ENCODE assay signal across 13 cellular contexts in genomic region chr12:119671070-119671469, GRCh38. TPM values are rescaled to one million over a fixed set of nuclear protein-coding genes. Genes with fewer than 3 reads are reported as not detected.
DNase-seq lines count a peak whose midpoint lies in the region; ATAC-seq lines count a peak whose summit lies in the region.
"Had no signal": no experiment of that assay in that cellular context is flagged by ENCODE, and none has a peak within 500 bp of the region (broad histone marks: within the 10 kb centered on the region; RNA-seq: fewer than 3 reads in every experiment).

No MANE protein-coding gene starts in this region.

- no peaks in the 10 kb centered on the region for H3K9me3 Mint-ChIP-seq in activated CD4-positive, alpha-beta memory T cell treated with anti-CD3 and anti-CD28 coated beads, Interleukin-2, amount 10 ng/mL, durations not matched to agents 7 days and 5 days
- H3K9me3 Mint-ChIP-seq in stimulated activated memory B cell treated with anti-CD40 and anti-IgM and Interleukin-4, amounts not matched to agents 10 μg/mL and 1 μg/mL and 100 μg/mL, for 72 hours, result no peaks in the 10 kb centered on the region
- H3K9me3 Mint-ChIP-seq: GM23338 had no signal

- H3K4me1 Mint-ChIP-seq in activated CD4-positive, alpha-beta memory T cell treated with anti-CD3 and anti-CD28 coated beads, Interleukin-2, amount 10 ng/mL, durations not matched to agents 7 days and 5 days, result peaks cover 81% of the 10 kb centered on the region
- H3K4me1 Mint-ChIP-seq in stimulated activated memory B cell treated with anti-CD40 and anti-IgM and Interleukin-4, amounts not matched to agents 10 μg/mL and 1 μg/mL and 100 μg/mL, for 72 hours, result peaks cover 72% of the 10 kb centered on the region

- no peaks in the 10 kb centered on the region for H3K4me1 ChIP-seq in esophagus (ENCODE audit: control insufficient read depth in 2 of 2, insufficient read depth in 2 of 2, low read length in 1 of 2)

- H3K27ac ChIP-seq in esophagus (ENCODE audit: low read depth in 2 of 2, low read length in 1 of 2), result peak overlapping the region; percentile 62 to 81

- POLR2A ChIA-PET in activated CD4-positive, alpha-beta memory T cell treated with anti-CD3 and anti-CD28 coated beads, Interleukin-2, amount 10 ng/mL, durations not matched to agents 7 days and 5 days (lab: Charles Lee), result no interaction called here

- H3K9me3 ChIP-seq in esophagus (ENCODE audit: control insufficient read depth in 2 of 2, insufficient read depth in 1 of 2, low read depth in 1 of 2, low read length in 1 of 2), result no peaks in the 10 kb centered on the region
- H3K9me3 ChIP-seq: Caco-2 had no signal

- H3K27me3 Mint-ChIP-seq in activated CD4-positive, alpha-beta memory T cell treated with anti-CD3 and anti-CD28 coated beads, Interleukin-2, amount 10 ng/mL, durations not matched to agents 7 days and 5 days, result no peaks in the 10 kb centered on the region
- no peaks in the 10 kb centered on the region for H3K27me3 Mint-ChIP-seq in stimulated activated memory B cell treated with anti-CD40 and anti-IgM and Interleukin-4, amounts not matched to agents 10 μg/mL and 1 μg/mL and 100 μg/mL, for 72 hours

- peaks cover 72% of the 10 kb centered on the region for H3K36me3 Mint-ChIP-seq in activated CD4-positive, alpha-beta memory T cell treated with anti-CD3 and anti-CD28 coated beads, Interleukin-2, amount 10 ng/mL, durations not matched to agents 7 days and 5 days (ENCODE audit: low read depth)
- peaks cover 64% of the 10 kb centered on the region for H3K36me3 Mint-ChIP-seq in stimulated activated memory B cell treated with anti-CD40 and anti-IgM and Interleukin-4, amounts not matched to agents 10 μg/mL and 1 μg/mL and 100 μg/mL, for 72 hours

- H3K27ac Mint-ChIP-seq in activated CD4-positive, alpha-beta memory T cell treated with anti-CD3 and anti-CD28 coated beads, Interleukin-2, amount 10 ng/mL, durations not matched to agents 7 days and 5 days, result peak overlapping the region; percentile 71
- peak overlapping the region; percentile 94 for H3K27ac Mint-ChIP-seq in stimulated activated memory B cell treated with anti-CD40 and anti-IgM and Interleukin-4, amounts not matched to agents 10 μg/mL and 1 μg/mL and 100 μg/mL, for 72 hours
- H3K27ac Mint-ChIP-seq: GM23338 had no signal

- no peaks in the 10 kb centered on the region for H3K27me3 ChIP-seq in esophagus (ENCODE audit: control insufficient read depth in 1 of 2, insufficient read depth in 2 of 2, low read length in 2 of 2)

- H3K4me3 Mint-ChIP-seq in activated CD4-positive, alpha-beta memory T cell treated with anti-CD3 and anti-CD28 coated beads, Interleukin-2, amount 10 ng/mL, durations not matched to agents 7 days and 5 days, result no peak overlapping the region
- peak overlapping the region; percentile 38 for H3K4me3 Mint-ChIP-seq in stimulated activated memory B cell treated with anti-CD40 and anti-IgM and Interleukin-4, amounts not matched to agents 10 μg/mL and 1 μg/mL and 100 μg/mL, for 72 hours

- no peak for DNase-seq in activated CD4-positive, CD25-positive, alpha-beta regulatory T cell (lab: John Stamatoyannopoulos, UW)
- no peak for DNase-seq in activated CD4-positive, alpha-beta memory T cell treated with anti-CD3 and anti-CD28 coated beads, Interleukin-2, amount 10 ng/mL, durations not matched to agents 7 days and 5 days
- DNase-seq in NCI-H345 (lab: John Stamatoyannopoulos, UW) (no peak), NCI-H1436 treated with DMSO at 0.1 percent for 48 hours (lab: John Stamatoyannopoulos, UW) (no peak)
- DNase-seq: Caco-2, NCI-H1417, NCI-H446 treated with DMSO at 0.1 percent for 48 hours, PC-9 had no signal

- peak; percentile 6 to 11 for ATAC-seq in activated CD4-positive, CD25-positive, alpha-beta regulatory T cell treated with anti-CD3 and anti-CD28 coated beads, Interleukin-2, amount 50 U/mL, for 24 hours
- ATAC-seq in stimulated activated memory B cell treated with anti-CD40 and anti-IgM and Interleukin-4, amounts not matched to agents 10 μg/mL and 1 μg/mL and 100 μg/mL, for 72 hours, result no peak
- no peak for ATAC-seq in esophagus mucosa
- ATAC-seq: GM23338 had no signal

- 70 to 71% methylated on average over 3 of the region's 3 CpGs for WGBS in esophagus, 2 donors

- peaks cover 6 to 17% of the 10 kb centered on the region in 2 donors for H3K36me3 ChIP-seq in esophagus (ENCODE audit: control insufficient read depth in 2 of 2, insufficient read depth in 2 of 2, low read length in 1 of 2)

- H3K4me3 ChIP-seq in esophagus (ENCODE audit: low read depth in 1 of 2, low read length in 2 of 2), result no peak overlapping the region
- H3K4me3 ChIP-seq: GM23338, PC-9 had no signal

- CTCF ChIA-PET in activated CD4-positive, alpha-beta memory T cell treated with anti-CD3 and anti-CD28 coated beads, Interleukin-2, amount 10 ng/mL, durations not matched to agents 7 days and 5 days (lab: Charles Lee), result no interaction called here

RNA-seq across cellular contexts. Expression of gene PRKAB1, which starts 3.1 kb away (rescaled TPM):
- 10 to 100 TPM; 37.5 to 39.8 TPM for total RNA-seq in activated CD4-positive, alpha-beta memory T cell treated with anti-CD3 and anti-CD28 coated beads, Interleukin-2, amount 10 ng/mL, durations not matched to agents 7 days and 5 days
- polyA plus RNA-seq in esophagus, result 10 to 100 TPM; 28.0 to 30.8 TPM
- 26.8 TPM for total RNA-seq in esophagus mucosa

Comparison
In these comparisons a context has a peak if more than half of its experiments do, and no peak if none do; other contexts are left out.
1. ATAC-seq: peak in activated CD4-positive, CD25-positive, alpha-beta regulatory T cell treated with anti-CD3 and anti-CD28 coated beads, Interleukin-2, amount 50 U/mL, for 24 hours (2 of 2); none in stimulated activated memory B cell treated with anti-CD40 and anti-IgM and Interleukin-4, amounts not matched to agents 10 μg/mL and 1 μg/mL and 100 μg/mL, for 72 hours (single experiment) and esophagus mucosa (single experiment).